8 cellular contexts compared by ENCODE assay signal in genomic region chr18:2970762-2971659, GRCh38. TPM values are rescaled to one million over a fixed set of nuclear protein-coding genes. Genes with fewer than 3 reads are reported as not detected.
A peak's percentile ranks its signal among the peaks of the same experiment; 100 is the strongest.
DNase-seq lines count a peak whose midpoint lies in the region; TF ChIP-seq lines count a peak whose summit lies in the region.

No MANE protein-coding gene starts in this region.

- DNase-seq in GM10266 (ENCODE audit: extremely low spot score) (no peak), NOMO-1 treated with DMSO at 0.1 percent for 48 hours (lab: John Stamatoyannopoulos, UW; ENCODE audit: unreplicated experiment) (peak; percentile 91), caudate nucleus (lab: John Stamatoyannopoulos, UW) (peak in 2 of 61 donors; percentile 7 to 8), neuronal stem cell (ENCODE audit: low spot score) (no peak), inferior parietal cortex (ENCODE audit: extremely low spot score) (no peak), hippocampal formation (lab: John Stamatoyannopoulos, UW) (no peak), EL (no peak), hepatic stellate cell (ENCODE audit: low spot score) (no peak)

- H3K79me1 ChIP-seq in neuronal stem cell (ENCODE audit: low read depth, low read length): no peaks in the 10 kb centered on the region

- no peak overlapping the region for H3K18ac ChIP-seq in neuronal stem cell (ENCODE audit: low read length)

- WGBS in neuronal stem cell (ENCODE audit: extremely low coverage in 2 of 2, insufficient read length in 2 of 2, insufficient replicate concordance in 1 of 2), 2 donors: no CpG with 5 or more reads among the region's 11 CpGs

- no peak overlapping the region for H3K4me2 ChIP-seq in neuronal stem cell (ENCODE audit: insufficient read depth, low read length, poor library complexity, severe bottlenecking)

- H3K27me3 ChIP-seq in neuronal stem cell (ENCODE audit: control insufficient read depth in 3 of 3, insufficient read depth in 3 of 3, low read depth in 1 of 3, low read length in 3 of 3): no peaks in the 10 kb centered on the region

- H3K4me1 ChIP-seq in neuronal stem cell (ENCODE audit: control insufficient read depth in 2 of 2, insufficient read depth in 1 of 2, low read depth in 1 of 2, low read length in 2 of 2): peaks cover 4 to 6% of the 10 kb centered on the region in 2 donors

- H3K9ac ChIP-seq in neuronal stem cell (ENCODE audit: low read depth, low read length, poor library complexity): no peak overlapping the region

- H2BK120ac ChIP-seq in neuronal stem cell (ENCODE audit: low read depth, low read length): no peak overlapping the region

- no peaks in the 10 kb centered on the region for H3K36me3 ChIP-seq in neuronal stem cell (replicated peaks in 1 of 2; ENCODE audit: control insufficient read depth in 2 of 2, insufficient read depth in 2 of 2, low read length in 2 of 2)

- peak overlapping the region; percentile 63 for H3K27ac ChIP-seq in caudate nucleus (ENCODE audit: low read depth, low read length)
- no peak overlapping the region for H3K27ac ChIP-seq in neuronal stem cell (replicated peaks; ENCODE audit: low read length)

- H3K14ac ChIP-seq in neuronal stem cell (ENCODE audit: low read length): no peak overlapping the region

- TF ChIP-seq CTCF in GM10266 (IDR thresholded peaks at IDR 0.05; ENCODE audit: control insufficient read depth, insufficient read depth, low read depth, missing control alignments): peak; percentile 6

- no peak overlapping the region for H4K91ac ChIP-seq in neuronal stem cell (ENCODE audit: low read depth, low read length, poor library complexity)

- no peaks in the 10 kb centered on the region for H3K9me3 ChIP-seq in neuronal stem cell (replicated peaks in 1 of 2; ENCODE audit: control insufficient read depth in 2 of 2, insufficient read depth in 1 of 2, low read depth in 1 of 2, low read length in 2 of 2)

- H3K4me3 ChIP-seq in neuronal stem cell (ENCODE audit: low read length in 2 of 2): no peak overlapping the region

- H3K4ac ChIP-seq in neuronal stem cell (ENCODE audit: low read length): no peak overlapping the region

- no peak overlapping the region for H2BK5ac ChIP-seq in neuronal stem cell (ENCODE audit: low read length)

- no peak overlapping the region for H2BK15ac ChIP-seq in neuronal stem cell (ENCODE audit: low read length)

- H2AK5ac ChIP-seq in neuronal stem cell (ENCODE audit: low read depth, low read length): no peak overlapping the region

- peak overlapping the region; percentile 32 for H3K23ac ChIP-seq in neuronal stem cell (ENCODE audit: low read depth, low read length, poor library complexity)

- no peak overlapping the region for H2AFZ ChIP-seq in neuronal stem cell (ENCODE audit: low read length)

- H4K8ac ChIP-seq in neuronal stem cell (ENCODE audit: low read depth, low read length): no peak overlapping the region

- no peak overlapping the region for H2BK12ac ChIP-seq in neuronal stem cell (ENCODE audit: low read length)

RNA-seq across cellular contexts. Expression of gene LPIN2, which starts 41.9 kb away (rescaled TPM):
- 15.7 TPM for polyA plus RNA-seq in neuronal stem cell (2013, experiment 1 of 2)
- 15.9 TPM for polyA plus RNA-seq in neuronal stem cell (2013, experiment 2 of 2)
